In the genomic region with DNA sequence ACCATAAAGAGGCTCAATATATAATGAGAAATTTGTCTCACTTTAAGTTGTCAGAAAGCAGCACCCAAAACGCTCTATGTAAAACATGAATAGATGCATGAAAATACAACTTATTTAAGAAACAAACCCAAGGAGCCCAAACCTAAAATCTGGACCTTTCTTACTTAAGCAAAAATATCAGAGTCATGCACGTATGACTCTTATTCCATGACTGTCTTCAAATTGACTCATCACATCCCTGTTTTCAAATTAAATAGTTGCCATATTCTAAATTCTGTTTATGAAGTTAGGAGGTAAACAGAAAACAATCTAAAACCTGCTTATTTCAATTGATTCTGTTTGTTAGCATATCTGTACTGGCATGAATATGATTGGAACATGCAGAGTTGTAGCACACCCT, we compare ENCODE assay signal across 1 cellular context.
TF ChIP-seq lines count a peak whose summit lies in the region.

No MANE protein-coding gene starts in this region.

TF ChIP-seq in K562, 482 proteins besides CTCF, POLR2A, EP300 and RAD21:
- TF ChIP-seq NR4A1 (CRISPR knock-in tag; IDR thresholded peaks at IDR 0.05) (no peak), NR4A1 (tag; IDR thresholded peaks at IDR 0.05) (no peak), NFIC (IDR thresholded peaks at IDR 0.05) (0 out of 2 replicates have a peak, but pooled peaks have one; percentile 4), MAFG (tag; conservative IDR thresholded peaks at IDR 0.05) (0 out of 2 replicates have a peak, but pooled peaks have one; percentile 24), HMG20B (CRISPR knock-in tag; IDR thresholded peaks at IDR 0.05) (no peak), BRCA1 (IDR thresholded peaks at IDR 0.05) (no peak), BRCA1 (CRISPR knock-in tag; IDR thresholded peaks at IDR 0.05) (no peak)
